ENCODE assay signal across 22 cellular contexts in the genomic region with DNA sequence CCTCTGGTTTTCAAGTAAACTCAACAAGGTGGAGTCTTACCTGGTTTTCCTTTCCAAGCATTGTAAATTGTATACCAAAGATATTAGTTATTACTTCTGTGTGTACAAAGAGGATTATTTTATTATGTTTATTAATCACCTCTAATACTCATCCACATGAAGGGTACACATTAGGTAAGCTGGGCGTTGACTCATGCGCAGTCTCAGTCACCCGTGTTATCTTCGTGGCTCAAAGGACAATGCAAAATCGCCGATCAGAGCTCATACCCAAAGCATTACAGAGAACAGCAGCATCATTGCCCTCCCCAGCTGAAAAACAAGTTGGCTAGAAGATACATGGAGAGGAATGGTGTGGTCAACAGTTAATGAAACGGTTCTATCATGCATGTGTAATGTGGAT.
"Had no signal": no experiment of that assay in that cellular context is flagged by ENCODE, and none has a peak within 500 bp of the region (broad histone marks: within the 10 kb centered on the region; RNA-seq: fewer than 3 reads in every experiment).

No MANE protein-coding gene starts in this region.

- H3K27ac ChIP-seq: PC-9, Peyer's patch, SJCRH30 had no signal

- H3K9me3 ChIP-seq: MG63, Peyer's patch, SJCRH30 had no signal

- FAIRE-seq: HepG2 had no signal

- H3K4me2 ChIP-seq: PC-9 had no signal

- H2AFZ ChIP-seq: PC-9 had no signal

- H3K36me3 ChIP-seq: MG63, SJCRH30 had no signal

- H3K27me3 ChIP-seq: MG63, Peyer's patch, SJCRH30 had no signal

- DNase-seq: Karpas-422, KG1, MG63, NCI-H1092 treated with DMSO at 0.1 percent for 48 hours, NCI-H1436, NCI-H187, NCI-H2029, NCI-H2081 treated with DMSO at 0.1 percent for 48 hours, NCI-H2171, NCI-H226, NCI-H446, NCI-H510A, NCI-H524 treated with DMSO at 0.1 percent for 48 hours, NCI-H69, NCI-H774, PC-9, Peyer's patch, SHP77 treated with DMSO at 0.1 percent for 48 hours, SJCRH30 had no signal

- ATAC-seq: HepG2, Right ventricle myocardium inferior, SK-N-SH treated with all-trans-retinoic acid at 6 μM for 48 hours had no signal

- H3K4me1 ChIP-seq: Peyer's patch, SJCRH30 had no signal

- H3K4me3 ChIP-seq: MG63, PC-9, Peyer's patch, SJCRH30 had no signal
